In the genomic region with DNA sequence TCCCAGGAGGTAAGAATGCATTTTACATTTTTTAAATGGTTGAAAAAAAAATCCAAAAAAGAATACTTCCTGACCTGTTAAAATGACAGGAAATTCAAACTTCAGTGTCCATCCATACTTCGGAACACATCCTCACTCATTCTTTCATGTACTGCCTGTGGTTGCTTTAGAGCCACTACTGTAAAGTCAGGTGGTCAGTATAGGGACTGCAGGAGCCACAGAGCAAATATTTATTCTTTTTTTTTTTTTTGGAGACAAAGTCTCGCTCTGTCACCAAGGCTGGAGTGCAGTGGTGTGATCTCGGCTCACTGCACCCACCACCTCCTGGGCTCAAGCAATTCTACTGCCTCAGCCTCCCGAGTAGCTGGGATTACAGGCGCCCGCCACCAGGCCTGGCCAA, we compare ENCODE assay signal across 1 cellular context.
TF ChIP-seq lines count a peak whose summit lies in the region.

No MANE protein-coding gene starts in this region.

TF ChIP-seq in HepG2, 621 proteins besides CTCF, POLR2A, EP300 and RAD21 (continued from another document):
- TF ChIP-seq, protein P1, sequence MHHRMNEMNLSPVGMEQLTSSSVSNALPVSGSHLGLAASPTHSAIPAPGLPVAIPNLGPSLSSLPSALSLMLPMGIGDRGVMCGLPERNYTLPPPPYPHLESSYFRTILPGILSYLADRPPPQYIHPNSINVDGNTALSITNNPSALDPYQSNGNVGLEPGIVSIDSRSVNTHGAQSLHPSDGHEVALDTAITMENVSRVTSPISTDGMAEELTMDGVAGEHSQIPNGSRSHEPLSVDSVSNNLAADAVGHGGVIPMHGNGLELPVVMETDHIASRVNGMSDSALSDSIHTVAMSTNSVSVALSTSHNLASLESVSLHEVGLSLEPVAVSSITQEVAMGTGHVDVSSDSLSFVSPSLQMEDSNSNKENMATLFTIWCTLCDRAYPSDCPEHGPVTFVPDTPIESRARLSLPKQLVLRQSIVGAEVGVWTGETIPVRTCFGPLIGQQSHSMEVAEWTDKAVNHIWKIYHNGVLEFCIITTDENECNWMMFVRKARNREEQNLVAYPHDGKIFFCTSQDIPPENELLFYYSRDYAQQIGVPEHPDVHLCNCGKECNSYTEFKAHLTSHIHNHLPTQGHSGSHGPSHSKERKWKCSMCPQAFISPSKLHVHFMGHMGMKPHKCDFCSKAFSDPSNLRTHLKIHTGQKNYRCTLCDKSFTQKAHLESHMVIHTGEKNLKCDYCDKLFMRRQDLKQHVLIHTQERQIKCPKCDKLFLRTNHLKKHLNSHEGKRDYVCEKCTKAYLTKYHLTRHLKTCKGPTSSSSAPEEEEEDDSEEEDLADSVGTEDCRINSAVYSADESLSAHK (CRISPR knock-in tag; IDR thresholded peaks at IDR 0.05; ENCODE audit: borderline replicate concordance): no peak
- no peak for TF ChIP-seq ZNF713 (CRISPR knock-in tag; IDR thresholded peaks at IDR 0.05)
- TF ChIP-seq, protein P2, sequence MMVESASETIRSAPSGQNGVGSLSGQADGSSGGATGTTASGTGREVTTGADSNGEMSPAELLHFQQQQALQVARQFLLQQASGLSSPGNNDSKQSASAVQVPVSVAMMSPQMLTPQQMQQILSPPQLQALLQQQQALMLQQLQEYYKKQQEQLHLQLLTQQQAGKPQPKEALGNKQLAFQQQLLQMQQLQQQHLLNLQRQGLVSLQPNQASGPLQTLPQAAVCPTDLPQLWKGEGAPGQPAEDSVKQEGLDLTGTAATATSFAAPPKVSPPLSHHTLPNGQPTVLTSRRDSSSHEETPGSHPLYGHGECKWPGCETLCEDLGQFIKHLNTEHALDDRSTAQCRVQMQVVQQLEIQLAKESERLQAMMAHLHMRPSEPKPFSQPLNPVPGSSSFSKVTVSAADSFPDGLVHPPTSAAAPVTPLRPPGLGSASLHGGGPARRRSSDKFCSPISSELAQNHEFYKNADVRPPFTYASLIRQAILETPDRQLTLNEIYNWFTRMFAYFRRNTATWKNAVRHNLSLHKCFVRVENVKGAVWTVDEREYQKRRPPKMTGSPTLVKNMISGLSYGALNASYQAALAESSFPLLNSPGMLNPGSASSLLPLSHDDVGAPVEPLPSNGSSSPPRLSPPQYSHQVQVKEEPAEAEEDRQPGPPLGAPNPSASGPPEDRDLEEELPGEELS (CRISPR knock-in tag; IDR thresholded peaks at IDR 0.05): peak; percentile 45; the same call in 1 of the 2 replicates
- TF ChIP-seq, protein P3, sequence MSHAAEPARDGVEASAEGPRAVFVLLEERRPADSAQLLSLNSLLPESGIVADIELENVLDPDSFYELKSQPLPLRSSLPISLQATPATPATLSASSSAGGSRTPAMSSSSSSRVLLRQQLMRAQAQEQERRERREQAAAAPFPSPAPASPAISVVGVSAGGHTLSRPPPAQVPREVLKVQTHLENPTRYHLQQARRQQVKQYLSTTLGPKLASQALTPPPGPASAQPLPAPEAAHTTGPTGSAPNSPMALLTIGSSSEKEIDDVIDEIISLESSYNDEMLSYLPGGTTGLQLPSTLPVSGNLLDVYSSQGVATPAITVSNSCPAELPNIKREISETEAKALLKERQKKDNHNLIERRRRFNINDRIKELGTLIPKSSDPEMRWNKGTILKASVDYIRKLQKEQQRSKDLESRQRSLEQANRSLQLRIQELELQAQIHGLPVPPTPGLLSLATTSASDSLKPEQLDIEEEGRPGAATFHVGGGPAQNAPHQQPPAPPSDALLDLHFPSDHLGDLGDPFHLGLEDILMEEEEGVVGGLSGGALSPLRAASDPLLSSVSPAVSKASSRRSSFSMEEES (CRISPR knock-in tag; IDR thresholded peaks at IDR 0.05): peak; percentile 78
- TF ChIP-seq, protein P4, sequence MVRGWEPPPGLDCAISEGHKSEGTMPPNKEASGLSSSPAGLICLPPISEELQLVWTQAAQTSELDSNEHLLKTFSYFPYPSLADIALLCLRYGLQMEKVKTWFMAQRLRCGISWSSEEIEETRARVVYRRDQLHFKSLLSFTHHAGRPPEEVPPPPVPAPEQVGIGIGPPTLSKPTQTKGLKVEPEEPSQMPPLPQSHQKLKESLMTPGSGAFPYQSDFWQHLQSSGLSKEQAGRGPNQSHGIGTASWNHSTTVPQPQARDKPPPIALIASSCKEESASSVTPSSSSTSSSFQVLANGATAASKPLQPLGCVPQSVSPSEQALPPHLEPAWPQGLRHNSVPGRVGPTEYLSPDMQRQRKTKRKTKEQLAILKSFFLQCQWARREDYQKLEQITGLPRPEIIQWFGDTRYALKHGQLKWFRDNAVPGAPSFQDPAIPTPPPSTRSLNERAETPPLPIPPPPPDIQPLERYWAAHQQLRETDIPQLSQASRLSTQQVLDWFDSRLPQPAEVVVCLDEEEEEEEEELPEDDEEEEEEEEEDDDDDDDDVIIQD (CRISPR knock-in tag; IDR thresholded peaks at IDR 0.05; ENCODE audit: low read depth): peak; percentile 72; the same call in 1 of the 2 replicates
- peak; percentile 58; the same call in 1 of the 2 replicates for TF ChIP-seq ZMYM4 (CRISPR knock-in tag; IDR thresholded peaks at IDR 0.05)
- TF ChIP-seq, protein P5, sequence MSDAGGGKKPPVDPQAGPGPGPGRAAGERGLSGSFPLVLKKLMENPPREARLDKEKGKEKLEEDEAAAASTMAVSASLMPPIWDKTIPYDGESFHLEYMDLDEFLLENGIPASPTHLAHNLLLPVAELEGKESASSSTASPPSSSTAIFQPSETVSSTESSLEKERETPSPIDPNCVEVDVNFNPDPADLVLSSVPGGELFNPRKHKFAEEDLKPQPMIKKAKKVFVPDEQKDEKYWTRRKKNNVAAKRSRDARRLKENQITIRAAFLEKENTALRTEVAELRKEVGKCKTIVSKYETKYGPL (CRISPR knock-in tag; IDR thresholded peaks at IDR 0.05): no peak
- TF ChIP-seq CREM (IDR thresholded peaks at IDR 0.05): 0 out of 2 replicates have a peak, but pooled peaks have one; percentile 13
- TF ChIP-seq CREM (CRISPR knock-in tag; IDR thresholded peaks at IDR 0.05): no peak
- no peak for TF ChIP-seq ZNF569 (CRISPR knock-in tag; IDR thresholded peaks at IDR 0.05; ENCODE audit: borderline replicate concordance)
- TF ChIP-seq HNF4A (CRISPR knock-in tag; IDR thresholded peaks at IDR 0.05): peak; percentile 32; the same call in 1 of the 2 replicates
- TF ChIP-seq, protein P6, sequence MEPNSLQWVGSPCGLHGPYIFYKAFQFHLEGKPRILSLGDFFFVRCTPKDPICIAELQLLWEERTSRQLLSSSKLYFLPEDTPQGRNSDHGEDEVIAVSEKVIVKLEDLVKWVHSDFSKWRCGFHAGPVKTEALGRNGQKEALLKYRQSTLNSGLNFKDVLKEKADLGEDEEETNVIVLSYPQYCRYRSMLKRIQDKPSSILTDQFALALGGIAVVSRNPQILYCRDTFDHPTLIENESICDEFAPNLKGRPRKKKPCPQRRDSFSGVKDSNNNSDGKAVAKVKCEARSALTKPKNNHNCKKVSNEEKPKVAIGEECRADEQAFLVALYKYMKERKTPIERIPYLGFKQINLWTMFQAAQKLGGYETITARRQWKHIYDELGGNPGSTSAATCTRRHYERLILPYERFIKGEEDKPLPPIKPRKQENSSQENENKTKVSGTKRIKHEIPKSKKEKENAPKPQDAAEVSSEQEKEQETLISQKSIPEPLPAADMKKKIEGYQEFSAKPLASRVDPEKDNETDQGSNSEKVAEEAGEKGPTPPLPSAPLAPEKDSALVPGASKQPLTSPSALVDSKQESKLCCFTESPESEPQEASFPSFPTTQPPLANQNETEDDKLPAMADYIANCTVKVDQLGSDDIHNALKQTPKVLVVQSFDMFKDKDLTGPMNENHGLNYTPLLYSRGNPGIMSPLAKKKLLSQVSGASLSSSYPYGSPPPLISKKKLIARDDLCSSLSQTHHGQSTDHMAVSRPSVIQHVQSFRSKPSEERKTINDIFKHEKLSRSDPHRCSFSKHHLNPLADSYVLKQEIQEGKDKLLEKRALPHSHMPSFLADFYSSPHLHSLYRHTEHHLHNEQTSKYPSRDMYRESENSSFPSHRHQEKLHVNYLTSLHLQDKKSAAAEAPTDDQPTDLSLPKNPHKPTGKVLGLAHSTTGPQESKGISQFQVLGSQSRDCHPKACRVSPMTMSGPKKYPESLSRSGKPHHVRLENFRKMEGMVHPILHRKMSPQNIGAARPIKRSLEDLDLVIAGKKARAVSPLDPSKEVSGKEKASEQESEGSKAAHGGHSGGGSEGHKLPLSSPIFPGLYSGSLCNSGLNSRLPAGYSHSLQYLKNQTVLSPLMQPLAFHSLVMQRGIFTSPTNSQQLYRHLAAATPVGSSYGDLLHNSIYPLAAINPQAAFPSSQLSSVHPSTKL (CRISPR knock-in tag; IDR thresholded peaks at IDR 0.05): peak; percentile 71
- TF ChIP-seq FOXK1 (CRISPR knock-in tag; IDR thresholded peaks at IDR 0.05; ENCODE audit: borderline replicate concordance, low read depth): no peak
- TF ChIP-seq, protein P7, sequence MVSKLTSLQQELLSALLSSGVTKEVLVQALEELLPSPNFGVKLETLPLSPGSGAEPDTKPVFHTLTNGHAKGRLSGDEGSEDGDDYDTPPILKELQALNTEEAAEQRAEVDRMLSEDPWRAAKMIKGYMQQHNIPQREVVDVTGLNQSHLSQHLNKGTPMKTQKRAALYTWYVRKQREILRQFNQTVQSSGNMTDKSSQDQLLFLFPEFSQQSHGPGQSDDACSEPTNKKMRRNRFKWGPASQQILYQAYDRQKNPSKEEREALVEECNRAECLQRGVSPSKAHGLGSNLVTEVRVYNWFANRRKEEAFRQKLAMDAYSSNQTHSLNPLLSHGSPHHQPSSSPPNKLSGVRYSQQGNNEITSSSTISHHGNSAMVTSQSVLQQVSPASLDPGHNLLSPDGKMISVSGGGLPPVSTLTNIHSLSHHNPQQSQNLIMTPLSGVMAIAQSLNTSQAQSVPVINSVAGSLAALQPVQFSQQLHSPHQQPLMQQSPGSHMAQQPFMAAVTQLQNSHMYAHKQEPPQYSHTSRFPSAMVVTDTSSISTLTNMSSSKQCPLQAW (CRISPR knock-in tag; IDR thresholded peaks at IDR 0.05): 0 out of 2 replicates have a peak, but pooled peaks have one; percentile 46
- TF ChIP-seq BCL6 (CRISPR knock-in tag; IDR thresholded peaks at IDR 0.05): 0 out of 2 replicates have a peak, but pooled peaks have one; percentile 25
- TF ChIP-seq, protein P8, sequence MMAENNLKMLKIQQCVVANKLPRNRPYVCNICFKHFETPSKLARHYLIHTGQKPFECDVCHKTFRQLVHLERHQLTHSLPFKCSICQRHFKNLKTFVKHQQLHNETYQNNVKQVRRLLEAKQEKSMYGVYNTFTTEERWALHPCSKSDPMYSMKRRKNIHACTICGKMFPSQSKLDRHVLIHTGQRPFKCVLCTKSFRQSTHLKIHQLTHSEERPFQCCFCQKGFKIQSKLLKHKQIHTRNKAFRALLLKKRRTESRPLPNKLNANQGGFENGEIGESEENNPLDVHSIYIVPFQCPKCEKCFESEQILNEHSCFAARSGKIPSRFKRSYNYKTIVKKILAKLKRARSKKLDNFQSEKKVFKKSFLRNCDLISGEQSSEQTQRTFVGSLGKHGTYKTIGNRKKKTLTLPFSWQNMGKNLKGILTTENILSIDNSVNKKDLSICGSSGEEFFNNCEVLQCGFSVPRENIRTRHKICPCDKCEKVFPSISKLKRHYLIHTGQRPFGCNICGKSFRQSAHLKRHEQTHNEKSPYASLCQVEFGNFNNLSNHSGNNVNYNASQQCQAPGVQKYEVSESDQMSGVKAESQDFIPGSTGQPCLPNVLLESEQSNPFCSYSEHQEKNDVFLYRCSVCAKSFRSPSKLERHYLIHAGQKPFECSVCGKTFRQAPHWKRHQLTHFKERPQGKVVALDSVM (CRISPR knock-in tag; IDR thresholded peaks at IDR 0.05): no peak
- no peak for TF ChIP-seq TCF12 (IDR thresholded peaks at IDR 0.05)
- TF ChIP-seq TCF12 (CRISPR knock-in tag; IDR thresholded peaks at IDR 0.05): no peak
- TF ChIP-seq ZSCAN30 (CRISPR knock-in tag; IDR thresholded peaks at IDR 0.05): no peak
- TF ChIP-seq, protein P9, sequence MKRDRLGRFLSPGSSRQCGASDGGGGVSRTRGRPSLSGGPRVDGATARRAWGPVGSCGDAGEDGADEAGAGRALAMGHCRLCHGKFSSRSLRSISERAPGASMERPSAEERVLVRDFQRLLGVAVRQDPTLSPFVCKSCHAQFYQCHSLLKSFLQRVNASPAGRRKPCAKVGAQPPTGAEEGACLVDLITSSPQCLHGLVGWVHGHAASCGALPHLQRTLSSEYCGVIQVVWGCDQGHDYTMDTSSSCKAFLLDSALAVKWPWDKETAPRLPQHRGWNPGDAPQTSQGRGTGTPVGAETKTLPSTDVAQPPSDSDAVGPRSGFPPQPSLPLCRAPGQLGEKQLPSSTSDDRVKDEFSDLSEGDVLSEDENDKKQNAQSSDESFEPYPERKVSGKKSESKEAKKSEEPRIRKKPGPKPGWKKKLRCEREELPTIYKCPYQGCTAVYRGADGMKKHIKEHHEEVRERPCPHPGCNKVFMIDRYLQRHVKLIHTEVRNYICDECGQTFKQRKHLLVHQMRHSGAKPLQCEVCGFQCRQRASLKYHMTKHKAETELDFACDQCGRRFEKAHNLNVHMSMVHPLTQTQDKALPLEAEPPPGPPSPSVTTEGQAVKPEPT (CRISPR knock-in tag; IDR thresholded peaks at IDR 0.05; ENCODE audit: low read depth): no peak
- peak; percentile 27; the same call in 1 of the 2 replicates for TF ChIP-seq ELF3 (CRISPR knock-in tag; IDR thresholded peaks at IDR 0.05)
- TF ChIP-seq ZBTB3 (CRISPR knock-in tag; IDR thresholded peaks at IDR 0.05; ENCODE audit: borderline replicate concordance, low read depth): 0 out of 2 replicates have a peak, but pooled peaks have one; percentile 50
- no peak for TF ChIP-seq YEATS2 (CRISPR knock-in tag; IDR thresholded peaks at IDR 0.05; ENCODE audit: borderline replicate concordance)
- TF ChIP-seq FOXA3 (CRISPR knock-in tag; IDR thresholded peaks at IDR 0.05): peak; percentile 64
- TF ChIP-seq ZNF44 (CRISPR knock-in tag; IDR thresholded peaks at IDR 0.05): no peak
- TF ChIP-seq, protein P10, sequence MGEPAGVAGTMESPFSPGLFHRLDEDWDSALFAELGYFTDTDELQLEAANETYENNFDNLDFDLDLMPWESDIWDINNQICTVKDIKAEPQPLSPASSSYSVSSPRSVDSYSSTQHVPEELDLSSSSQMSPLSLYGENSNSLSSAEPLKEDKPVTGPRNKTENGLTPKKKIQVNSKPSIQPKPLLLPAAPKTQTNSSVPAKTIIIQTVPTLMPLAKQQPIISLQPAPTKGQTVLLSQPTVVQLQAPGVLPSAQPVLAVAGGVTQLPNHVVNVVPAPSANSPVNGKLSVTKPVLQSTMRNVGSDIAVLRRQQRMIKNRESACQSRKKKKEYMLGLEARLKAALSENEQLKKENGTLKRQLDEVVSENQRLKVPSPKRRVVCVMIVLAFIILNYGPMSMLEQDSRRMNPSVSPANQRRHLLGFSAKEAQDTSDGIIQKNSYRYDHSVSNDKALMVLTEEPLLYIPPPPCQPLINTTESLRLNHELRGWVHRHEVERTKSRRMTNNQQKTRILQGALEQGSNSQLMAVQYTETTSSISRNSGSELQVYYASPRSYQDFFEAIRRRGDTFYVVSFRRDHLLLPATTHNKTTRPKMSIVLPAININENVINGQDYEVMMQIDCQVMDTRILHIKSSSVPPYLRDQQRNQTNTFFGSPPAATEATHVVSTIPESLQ (CRISPR knock-in tag; conservative IDR thresholded peaks at IDR 0.05): no peak
- peak; percentile 66; the same call in 1 of the 2 replicates for TF ChIP-seq SOX5 (CRISPR knock-in tag; IDR thresholded peaks at IDR 0.05; ENCODE audit: borderline replicate concordance)
- peak; percentile 36; the same call in 1 of the 2 replicates for TF ChIP-seq GFI1 (CRISPR knock-in tag; IDR thresholded peaks at IDR 0.05; ENCODE audit: borderline replicate concordance)
- TF ChIP-seq SOX6 (IDR thresholded peaks at IDR 0.05): no peak
- TF ChIP-seq SOX6 (CRISPR knock-in tag; IDR thresholded peaks at IDR 0.05): peak; percentile 55
- peak; percentile 67 for TF ChIP-seq GATAD2A (CRISPR knock-in tag; IDR thresholded peaks at IDR 0.05)
- 0 out of 2 replicates have a peak, but pooled peaks have one; percentile 40 for TF ChIP-seq MED1 (CRISPR knock-in tag; IDR thresholded peaks at IDR 0.05)
TF ChIP-seq in HepG2: peak in this region for 46.
